Comparison of ENCODE assay signal across 35 cellular contexts in genomic region chr3:111173906-111174305, GRCh38.
"Had no signal": no experiment of that assay in that cellular context is flagged by ENCODE, and none has a peak within 500 bp of the region (broad histone marks: within the 10 kb centered on the region; RNA-seq: fewer than 3 reads in every experiment).

No MANE protein-coding gene starts in this region.

- H3K4me1 Mint-ChIP-seq: activated CD4-positive, alpha-beta T cell treated with anti-CD3 and anti-CD28 coated beads for 36 hours; activated CD4-positive, alpha-beta T cell treated with anti-CD3 and anti-CD28 coated beads, Interleukin-2, amount 10 ng/mL, durations not matched to agents 24 days and 14 days; activated CD8-positive, alpha-beta memory T cell treated with anti-CD3 and anti-CD28 coated beads, Interleukin-2, amount 10 ng/mL, durations not matched to agents 7 days and 5 days; activated naive CD4-positive, alpha-beta T cell treated with anti-CD3 and anti-CD28 coated beads, Interleukin-2, amount 10 ng/mL, durations not matched to agents 7 days and 5 days; activated naive CD8-positive, alpha-beta T cell treated with anti-CD3 and anti-CD28 coated beads, Interleukin-2, amount 10 ng/mL, durations not matched to agents 7 days and 5 days; T-helper 17 cell had no signal

- H3K4me3 ChIP-seq: esophagus squamous epithelium, gastroesophageal sphincter, heart right ventricle, hepatocyte had no signal

- DNase-seq: activated CD4-positive, alpha-beta memory T cell treated with anti-CD3 and anti-CD28 coated beads for 36 hours; activated CD4-positive, alpha-beta T cell treated with anti-CD3 and anti-CD28 coated beads for 36 hours; activated CD4-positive, CD25-positive, alpha-beta regulatory T cell; activated CD4-positive, CD25-positive, alpha-beta regulatory T cell treated with anti-CD3 and anti-CD28 coated beads, Interleukin-2, amount 50 U/mL, for 72 hours; activated CD8-positive, alpha-beta memory T cell treated with anti-CD3 and anti-CD28 coated beads, Interleukin-2, amount 10 ng/mL, durations not matched to agents 7 days and 5 days; activated CD8-positive, alpha-beta memory T cell treated with anti-CD3 and anti-CD28 coated beads, Interleukin-2, amount 50 U/mL, for 4 hours; activated CD8-positive, alpha-beta T cell treated with anti-CD3 and anti-CD28 coated beads, Interleukin-2, amount 10 ng/mL, durations not matched to agents 7 days and 5 days; activated gamma-delta T cell; activated naive CD4-positive, alpha-beta T cell; activated naive CD4-positive, alpha-beta T cell treated with anti-CD3 and anti-CD28 coated beads, Interleukin-2, amount 10 ng/mL, durations not matched to agents 7 days and 5 days; activated naive CD8-positive, alpha-beta T cell treated with anti-CD3 and anti-CD28 coated beads, Interleukin-2, amount 10 ng/mL, durations not matched to agents 7 days and 5 days; activated T-cell treated with anti-CD3 and anti-CD28 coated beads, Interleukin-2, amount 50 U/mL, for 1 hour; activated T-cell treated with anti-CD3 and anti-CD28 coated beads, Interleukin-2, amount 50 U/mL, for 48 hours; anterior cingulate cortex; cortex of kidney; dermis blood vessel endothelial cell; effector CD4-positive, alpha-beta T cell; effector memory CD8-positive, alpha-beta T cell; esophagus squamous epithelium; foreskin melanocyte; heart right ventricle; T-helper 17 cell had no signal

- H3K9me3 ChIP-seq: esophagus squamous epithelium, gastroesophageal sphincter had no signal

- H3K27me3 ChIP-seq: brain microvascular endothelial cell, esophagus squamous epithelium, gastroesophageal sphincter, heart right ventricle, hepatocyte had no signal

- H3K36me3 ChIP-seq: brain microvascular endothelial cell, esophagus squamous epithelium had no signal

- H3K4me2 ChIP-seq: hepatocyte had no signal

- H3K4me1 ChIP-seq: esophagus squamous epithelium, gastroesophageal sphincter, heart right ventricle had no signal

- H3K36me3 Mint-ChIP-seq: activated naive CD4-positive, alpha-beta T cell treated with anti-CD3 and anti-CD28 coated beads, Interleukin-2, amount 10 ng/mL, durations not matched to agents 7 days and 5 days; activated naive CD4-positive, alpha-beta T cell treated with anti-CD3 and anti-CD28 coated beads, Interleukin-2, amount 50 U/mL, for 72 hours had no signal

- H3K79me2 ChIP-seq: hepatocyte had no signal

- H2AFZ ChIP-seq: hepatocyte had no signal

- ATAC-seq: activated CD4-positive, alpha-beta T cell treated with anti-CD3 and anti-CD28 coated beads for 36 hours; activated CD8-positive, alpha-beta memory T cell treated with anti-CD3 and anti-CD28 coated beads, Interleukin-2, amount 10 ng/mL, durations not matched to agents 7 days and 5 days; activated CD8-positive, alpha-beta T cell treated with anti-CD3 and anti-CD28 coated beads, Interleukin-2, amount 10 ng/mL, durations not matched to agents 7 days and 5 days; activated naive CD4-positive, alpha-beta T cell treated with anti-CD3 and anti-CD28 coated beads, Interleukin-2, amount 50 U/mL, for 72 hours; effector memory CD8-positive, alpha-beta T cell; gastroesophageal sphincter; heart right ventricle; T-helper 17 cell had no signal

- H3K27ac Mint-ChIP-seq: activated CD4-positive, alpha-beta memory T cell treated with anti-CD3 and anti-CD28 coated beads for 36 hours; activated CD4-positive, alpha-beta T cell treated with anti-CD3 and anti-CD28 coated beads for 36 hours; activated CD4-positive, alpha-beta T cell treated with anti-CD3 and anti-CD28 coated beads, Interleukin-2, amount 10 ng/mL, durations not matched to agents 24 days and 14 days; activated CD8-positive, alpha-beta memory T cell treated with anti-CD3 and anti-CD28 coated beads, Interleukin-2, amount 10 ng/mL, durations not matched to agents 7 days and 5 days; activated CD8-positive, alpha-beta T cell treated with anti-CD3 and anti-CD28 coated beads, Interleukin-2, amount 10 ng/mL, durations not matched to agents 7 days and 5 days; activated naive CD4-positive, alpha-beta T cell treated with anti-CD3 and anti-CD28 coated beads, Interleukin-2, amount 10 ng/mL, durations not matched to agents 7 days and 5 days; activated naive CD4-positive, alpha-beta T cell treated with anti-CD3 and anti-CD28 coated beads, Interleukin-2, amount 50 U/mL, for 72 hours; activated naive CD8-positive, alpha-beta T cell treated with anti-CD3 and anti-CD28 coated beads, Interleukin-2, amount 10 ng/mL, durations not matched to agents 7 days and 5 days; activated T-helper 1 cell treated with anti-CD3 and anti-CD28 coated beads, Interleukin-12 subunit alpha, Interleukin-12 subunit beta, Interleukin-2, Interleukin-4 antibody, amounts not matched to agents 30 ng/mL and 10 ng/mL and 1 ng/mL, durations not matched to agents 14 hours and 24 hours and 36 hours; activated T-helper 2 cell treated with anti-CD3 and anti-CD28 coated beads, Interferon-gamma antibody, Interleukin-2, Interleukin-4, amounts not matched to agents 10 μg/mL and 5 μg/mL and 100 μg/mL, durations not matched to agents 14 hours and 24 hours and 36 hours; T-helper 17 cell had no signal

- H3K27ac ChIP-seq: brain microvascular endothelial cell, epithelial cell of prostate, esophagus squamous epithelium, gastroesophageal sphincter, heart right ventricle, hepatocyte had no signal

- H3K4me3 Mint-ChIP-seq: activated CD4-positive, alpha-beta memory T cell treated with anti-CD3 and anti-CD28 coated beads for 36 hours; activated CD4-positive, alpha-beta T cell treated with anti-CD3 and anti-CD28 coated beads for 36 hours; activated CD4-positive, alpha-beta T cell treated with anti-CD3 and anti-CD28 coated beads, Interleukin-2, amount 10 ng/mL, durations not matched to agents 24 days and 14 days; activated CD8-positive, alpha-beta memory T cell treated with anti-CD3 and anti-CD28 coated beads, Interleukin-2, amount 10 ng/mL, durations not matched to agents 7 days and 5 days; activated CD8-positive, alpha-beta T cell treated with anti-CD3 and anti-CD28 coated beads, Interleukin-2, amount 10 ng/mL, durations not matched to agents 7 days and 5 days; activated naive CD4-positive, alpha-beta T cell treated with anti-CD3 and anti-CD28 coated beads, Interleukin-2, amount 10 ng/mL, durations not matched to agents 7 days and 5 days; activated naive CD8-positive, alpha-beta T cell treated with anti-CD3 and anti-CD28 coated beads, Interleukin-2, amount 10 ng/mL, durations not matched to agents 7 days and 5 days; activated T-helper 1 cell treated with anti-CD3 and anti-CD28 coated beads, Interleukin-12 subunit alpha, Interleukin-12 subunit beta, Interleukin-2, Interleukin-4 antibody, amounts not matched to agents 30 ng/mL and 10 ng/mL and 1 ng/mL, durations not matched to agents 14 hours and 24 hours and 36 hours; effector memory CD8-positive, alpha-beta T cell; T-helper 17 cell had no signal

- FAIRE-seq: astrocyte, bronchial epithelial cell, colon, endometrium, endothelial cell of umbilical vein had no signal

- H3K27me3 Mint-ChIP-seq: activated CD4-positive, alpha-beta memory T cell treated with anti-CD3 and anti-CD28 coated beads for 36 hours; activated CD4-positive, alpha-beta T cell treated with anti-CD3 and anti-CD28 coated beads for 36 hours; activated CD4-positive, alpha-beta T cell treated with anti-CD3 and anti-CD28 coated beads, Interleukin-2, amount 10 ng/mL, durations not matched to agents 24 days and 14 days; activated CD8-positive, alpha-beta memory T cell treated with anti-CD3 and anti-CD28 coated beads, Interleukin-2, amount 10 ng/mL, durations not matched to agents 7 days and 5 days; activated naive CD4-positive, alpha-beta T cell treated with anti-CD3 and anti-CD28 coated beads, Interleukin-2, amount 10 ng/mL, durations not matched to agents 7 days and 5 days; activated naive CD8-positive, alpha-beta T cell treated with anti-CD3 and anti-CD28 coated beads, Interleukin-2, amount 10 ng/mL, durations not matched to agents 7 days and 5 days; effector memory CD8-positive, alpha-beta T cell; T-helper 17 cell had no signal

- H3K9me3 Mint-ChIP-seq: activated CD4-positive, alpha-beta T cell treated with anti-CD3 and anti-CD28 coated beads, Interleukin-2, amount 10 ng/mL, durations not matched to agents 24 days and 14 days; activated naive CD4-positive, alpha-beta T cell treated with anti-CD3 and anti-CD28 coated beads, Interleukin-2, amount 10 ng/mL, durations not matched to agents 7 days and 5 days; activated T-helper 2 cell treated with anti-CD3 and anti-CD28 coated beads, Interferon-gamma antibody, Interleukin-2, Interleukin-4, amounts not matched to agents 10 μg/mL and 5 μg/mL and 100 μg/mL, durations not matched to agents 14 hours and 24 hours and 36 hours; effector memory CD8-positive, alpha-beta T cell had no signal
